1 cellular context compared by ENCODE assay signal in genomic region chr7:44681645-44682044, GRCh38.
TF ChIP-seq lines count a peak whose summit lies in the region.

No MANE protein-coding gene starts in this region.

TF ChIP-seq in GM23338, 12 proteins besides CTCF, POLR2A, EP300 and RAD21:
- TF ChIP-seq, protein P1, sequence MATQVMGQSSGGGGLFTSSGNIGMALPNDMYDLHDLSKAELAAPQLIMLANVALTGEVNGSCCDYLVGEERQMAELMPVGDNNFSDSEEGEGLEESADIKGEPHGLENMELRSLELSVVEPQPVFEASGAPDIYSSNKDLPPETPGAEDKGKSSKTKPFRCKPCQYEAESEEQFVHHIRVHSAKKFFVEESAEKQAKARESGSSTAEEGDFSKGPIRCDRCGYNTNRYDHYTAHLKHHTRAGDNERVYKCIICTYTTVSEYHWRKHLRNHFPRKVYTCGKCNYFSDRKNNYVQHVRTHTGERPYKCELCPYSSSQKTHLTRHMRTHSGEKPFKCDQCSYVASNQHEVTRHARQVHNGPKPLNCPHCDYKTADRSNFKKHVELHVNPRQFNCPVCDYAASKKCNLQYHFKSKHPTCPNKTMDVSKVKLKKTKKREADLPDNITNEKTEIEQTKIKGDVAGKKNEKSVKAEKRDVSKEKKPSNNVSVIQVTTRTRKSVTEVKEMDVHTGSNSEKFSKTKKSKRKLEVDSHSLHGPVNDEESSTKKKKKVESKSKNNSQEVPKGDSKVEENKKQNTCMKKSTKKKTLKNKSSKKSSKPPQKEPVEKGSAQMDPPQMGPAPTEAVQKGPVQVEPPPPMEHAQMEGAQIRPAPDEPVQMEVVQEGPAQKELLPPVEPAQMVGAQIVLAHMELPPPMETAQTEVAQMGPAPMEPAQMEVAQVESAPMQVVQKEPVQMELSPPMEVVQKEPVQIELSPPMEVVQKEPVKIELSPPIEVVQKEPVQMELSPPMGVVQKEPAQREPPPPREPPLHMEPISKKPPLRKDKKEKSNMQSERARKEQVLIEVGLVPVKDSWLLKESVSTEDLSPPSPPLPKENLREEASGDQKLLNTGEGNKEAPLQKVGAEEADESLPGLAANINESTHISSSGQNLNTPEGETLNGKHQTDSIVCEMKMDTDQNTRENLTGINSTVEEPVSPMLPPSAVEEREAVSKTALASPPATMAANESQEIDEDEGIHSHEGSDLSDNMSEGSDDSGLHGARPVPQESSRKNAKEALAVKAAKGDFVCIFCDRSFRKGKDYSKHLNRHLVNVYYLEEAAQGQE (IDR thresholded peaks at IDR 0.05; ENCODE audit: unreplicated experiment): no peak
- TF ChIP-seq, protein P2, sequence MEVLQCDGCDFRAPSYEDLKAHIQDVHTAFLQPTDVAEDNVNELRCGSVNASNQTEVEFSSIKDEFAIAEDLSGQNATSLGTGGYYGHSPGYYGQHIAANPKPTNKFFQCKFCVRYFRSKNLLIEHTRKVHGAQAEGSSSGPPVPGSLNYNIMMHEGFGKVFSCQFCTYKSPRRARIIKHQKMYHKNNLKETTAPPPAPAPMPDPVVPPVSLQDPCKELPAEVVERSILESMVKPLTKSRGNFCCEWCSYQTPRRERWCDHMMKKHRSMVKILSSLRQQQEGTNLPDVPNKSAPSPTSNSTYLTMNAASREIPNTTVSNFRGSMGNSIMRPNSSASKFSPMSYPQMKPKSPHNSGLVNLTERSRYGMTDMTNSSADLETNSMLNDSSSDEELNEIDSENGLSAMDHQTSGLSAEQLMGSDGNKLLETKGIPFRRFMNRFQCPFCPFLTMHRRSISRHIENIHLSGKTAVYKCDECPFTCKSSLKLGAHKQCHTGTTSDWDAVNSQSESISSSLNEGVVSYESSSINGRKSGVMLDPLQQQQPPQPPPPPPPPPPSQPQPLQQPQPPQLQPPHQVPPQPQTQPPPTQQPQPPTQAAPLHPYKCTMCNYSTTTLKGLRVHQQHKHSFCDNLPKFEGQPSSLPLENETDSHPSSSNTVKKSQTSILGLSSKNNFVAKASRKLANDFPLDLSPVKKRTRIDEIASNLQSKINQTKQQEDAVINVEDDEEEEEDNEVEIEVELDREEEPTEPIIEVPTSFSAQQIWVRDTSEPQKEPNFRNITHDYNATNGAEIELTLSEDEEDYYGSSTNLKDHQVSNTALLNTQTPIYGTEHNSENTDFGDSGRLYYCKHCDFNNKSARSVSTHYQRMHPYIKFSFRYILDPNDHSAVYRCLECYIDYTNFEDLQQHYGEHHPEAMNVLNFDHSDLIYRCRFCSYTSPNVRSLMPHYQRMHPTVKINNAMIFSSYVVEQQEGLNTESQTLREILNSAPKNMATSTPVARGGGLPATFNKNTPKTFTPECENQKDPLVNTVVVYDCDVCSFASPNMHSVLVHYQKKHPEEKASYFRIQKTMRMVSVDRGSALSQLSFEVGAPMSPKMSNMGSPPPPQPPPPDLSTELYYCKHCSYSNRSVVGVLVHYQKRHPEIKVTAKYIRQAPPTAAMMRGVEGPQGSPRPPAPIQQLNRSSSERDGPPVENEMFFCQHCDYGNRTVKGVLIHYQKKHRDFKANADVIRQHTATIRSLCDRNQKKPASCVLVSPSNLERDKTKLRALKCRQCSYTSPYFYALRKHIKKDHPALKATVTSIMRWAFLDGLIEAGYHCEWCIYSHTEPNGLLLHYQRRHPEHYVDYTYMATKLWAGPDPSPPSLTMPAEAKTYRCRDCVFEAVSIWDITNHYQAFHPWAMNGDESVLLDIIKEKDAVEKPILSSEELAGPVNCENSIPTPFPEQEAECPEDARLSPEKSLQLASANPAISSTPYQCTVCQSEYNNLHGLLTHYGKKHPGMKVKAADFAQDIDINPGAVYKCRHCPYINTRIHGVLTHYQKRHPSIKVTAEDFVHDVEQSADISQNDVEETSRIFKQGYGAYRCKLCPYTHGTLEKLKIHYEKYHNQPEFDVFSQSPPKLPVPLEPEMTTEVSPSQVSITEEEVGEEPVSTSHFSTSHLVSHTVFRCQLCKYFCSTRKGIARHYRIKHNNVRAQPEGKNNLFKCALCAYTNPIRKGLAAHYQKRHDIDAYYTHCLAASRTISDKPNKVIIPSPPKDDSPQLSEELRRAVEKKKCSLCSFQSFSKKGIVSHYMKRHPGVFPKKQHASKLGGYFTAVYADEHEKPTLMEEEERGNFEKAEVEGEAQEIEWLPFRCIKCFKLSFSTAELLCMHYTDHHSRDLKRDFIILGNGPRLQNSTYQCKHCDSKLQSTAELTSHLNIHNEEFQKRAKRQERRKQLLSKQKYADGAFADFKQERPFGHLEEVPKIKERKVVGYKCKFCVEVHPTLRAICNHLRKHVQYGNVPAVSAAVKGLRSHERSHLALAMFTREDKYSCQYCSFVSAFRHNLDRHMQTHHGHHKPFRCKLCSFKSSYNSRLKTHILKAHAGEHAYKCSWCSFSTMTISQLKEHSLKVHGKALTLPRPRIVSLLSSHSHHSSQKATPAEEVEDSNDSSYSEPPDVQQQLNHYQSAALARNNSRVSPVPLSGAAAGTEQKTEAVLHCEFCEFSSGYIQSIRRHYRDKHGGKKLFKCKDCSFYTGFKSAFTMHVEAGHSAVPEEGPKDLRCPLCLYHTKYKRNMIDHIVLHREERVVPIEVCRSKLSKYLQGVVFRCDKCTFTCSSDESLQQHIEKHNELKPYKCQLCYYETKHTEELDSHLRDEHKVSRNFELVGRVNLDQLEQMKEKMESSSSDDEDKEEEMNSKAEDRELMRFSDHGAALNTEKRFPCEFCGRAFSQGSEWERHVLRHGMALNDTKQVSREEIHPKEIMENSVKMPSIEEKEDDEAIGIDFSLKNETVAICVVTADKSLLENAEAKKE (CRISPR knock-in tag; IDR thresholded peaks at IDR 0.05): no peak
- TF ChIP-seq EZH2phosphoT487 (IDR thresholded peaks at IDR 0.05; ENCODE audit: unreplicated experiment) (no peak), ZNF114 (CRISPR knock-in tag; IDR thresholded peaks at IDR 0.05) (no peak), STAT1 (IDR thresholded peaks at IDR 0.05; ENCODE audit: unreplicated experiment) (no peak), EZH2 (IDR thresholded peaks at IDR 0.05; ENCODE audit: low read depth, unreplicated experiment) (no peak), ZNF331 (CRISPR knock-in tag; IDR thresholded peaks at IDR 0.05; ENCODE audit: low read depth) (no peak), ETS1 (IDR thresholded peaks at IDR 0.05) (no peak), POLR2AphosphoS5 (IDR thresholded peaks at IDR 0.05; ENCODE audit: low read depth) (no peak), JUNB (IDR thresholded peaks at IDR 0.05; ENCODE audit: unreplicated experiment) (no peak), NANOG (IDR thresholded peaks at IDR 0.05; ENCODE audit: borderline replicate concordance) (no peak), CREB1 (CRISPR knock-in tag; IDR thresholded peaks at IDR 0.05; ENCODE audit: low read depth) (no peak)
